In the genomic region with DNA sequence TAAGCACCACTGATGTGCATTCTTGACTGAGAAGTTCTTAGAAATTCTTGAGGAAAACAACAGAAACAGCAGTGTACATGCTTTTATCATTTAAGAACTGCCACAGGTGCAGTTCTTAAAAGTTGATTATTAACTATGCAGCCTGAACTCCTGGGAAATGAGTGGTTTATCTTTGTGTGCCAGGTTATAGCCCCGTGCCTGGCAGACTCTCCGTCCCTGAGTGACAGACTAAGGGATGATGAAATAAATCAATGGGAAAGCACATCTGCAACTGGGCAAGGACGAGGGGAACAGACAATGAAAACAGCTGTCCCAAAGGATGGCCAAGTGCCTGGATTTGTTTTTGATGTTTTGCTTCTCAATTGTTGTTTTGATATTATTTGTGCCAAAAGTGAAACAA, we compare ENCODE assay signal across 14 cellular contexts.
A peak's percentile ranks its signal among the peaks of the same experiment; 100 is the strongest.
DNase-seq lines count a peak whose midpoint lies in the region; ATAC-seq, FAIRE-seq and TF ChIP-seq lines count a peak whose summit lies in the region.
"Had no signal": no experiment of that assay in that cellular context is flagged by ENCODE, and none has a peak within 500 bp of the region (broad histone marks: within the 10 kb centered on the region; RNA-seq: fewer than 3 reads in every experiment).

No MANE protein-coding gene starts in this region.

- no peaks in the 10 kb centered on the region for H3K79me1 ChIP-seq in H1 (ENCODE audit: low read depth, low read length)

- H3K4me1 Mint-ChIP-seq in activated CD8-positive, alpha-beta memory T cell treated with anti-CD3 and anti-CD28 coated beads, Interleukin-2, amount 10 ng/mL, durations not matched to agents 7 days and 5 days, result peaks cover 5% of the 10 kb centered on the region
- H3K4me1 Mint-ChIP-seq: activated naive CD8-positive, alpha-beta T cell treated with anti-CD3 and anti-CD28 coated beads for 36 hours; mesothelial cell of epicardium had no signal

- TF ChIP-seq POLR2A in H1 (IDR thresholded peaks at IDR 0.05; ENCODE audit: control extremely low read depth in 1 of 2, low read depth in 2 of 2, low read length in 2 of 2) (no peak), upper lobe of left lung (IDR thresholded peaks at IDR 0.05) (no peak)

- H3K27ac ChIP-seq in H1 (ENCODE audit: low read depth, low read length), result no peak overlapping the region
- peak overlapping the region; percentile 28 to 35 for H3K27ac ChIP-seq in lung (ENCODE audit: low read depth in 1 of 2, low read length in 1 of 2)
- H3K27ac ChIP-seq in upper lobe of left lung, result peak overlapping the region; percentile 23 to 60 (median 40)
- H3K27ac ChIP-seq: right atrium auricular region had no signal

- ATAC-seq in activated CD8-positive, alpha-beta memory T cell treated with anti-CD3 and anti-CD28 coated beads, Interleukin-2, amount 10 ng/mL, durations not matched to agents 7 days and 5 days, result no peak
- ATAC-seq in lung (ENCODE audit: insufficient read depth, low FRiP score) (no peak), upper lobe of left lung (ENCODE audit: low FRiP score in 2 of 2) (no peak), GM21786 (IDR thresholded peaks at IDR 0.05; ENCODE audit: unreplicated experiment) (no peak)

- H3K9me3 Mint-ChIP-seq in activated CD8-positive, alpha-beta memory T cell treated with anti-CD3 and anti-CD28 coated beads, Interleukin-2, amount 10 ng/mL, durations not matched to agents 7 days and 5 days (ENCODE audit: low read depth), result no peaks in the 10 kb centered on the region
- H3K9me3 Mint-ChIP-seq: activated naive CD8-positive, alpha-beta T cell treated with anti-CD3 and anti-CD28 coated beads for 36 hours; mesothelial cell of epicardium had no signal

- H3K9ac ChIP-seq in H1 (replicated peaks in 1 of 4; ENCODE audit: extremely low read depth in 1 of 4, low read depth in 3 of 4, low read length in 3 of 4), result peak overlapping the region in 1 of 4 experiments; percentile 40; a peak in 1 of 7 replicates

- H3K56ac ChIP-seq in H1 (replicated peaks; ENCODE audit: insufficient read length, low read depth, low read length), result no peak overlapping the region

- no peak overlapping the region for H2AK5ac ChIP-seq in H1 (ENCODE audit: low read depth, low read length)

- no peak overlapping the region for H4K8ac ChIP-seq in H1 (ENCODE audit: extremely low read depth, insufficient read depth, low read length)

- TF ChIP-seq CTCF in H1 (IDR thresholded peaks at IDR 0.05; ENCODE audit: control extremely low read depth in 1 of 3, insufficient read depth in 1 of 3, low read depth in 1 of 3, low read length in 3 of 3) (no peak), lung (IDR thresholded peaks at IDR 0.05; ENCODE audit: control extremely low read depth, extremely low read depth) (no peak), upper lobe of left lung (IDR thresholded peaks at IDR 0.05) (no peak)

- no peak overlapping the region for H3K23ac ChIP-seq in H1 (ENCODE audit: insufficient read length)

- POLR2A ChIA-PET in H1 (lab: Charles Lee; ENCODE audit: partially characterized antibody), result interaction anchor here (0.5 kb wide), 1 partner anchor 85 kb away, joined by 3 read pairs; the partner anchor contains the start of gene SPATA13

- no peak overlapping the region for H3K4ac ChIP-seq in H1 (replicated peaks; ENCODE audit: insufficient read length, low read depth, low read length)

- no peak for TF ChIP-seq RAD21 in H1 (IDR thresholded peaks at IDR 0.05 in 1 of 2, conservative IDR thresholded peaks at IDR 0.05 in 1 of 2; ENCODE audit: low read depth in 2 of 2, low read length in 2 of 2)

- H3K4me1 ChIP-seq in H1 (replicated peaks in 1 of 4; ENCODE audit: control insufficient read depth in 3 of 4, insufficient read depth in 4 of 4, low read length in 3 of 4) (peaks cover 0 to 7% (median 5%) of the 10 kb centered on the region in 4 experiments; a peak in 4 of 7 replicates), lung (ENCODE audit: control insufficient read depth in 2 of 2, insufficient read depth in 2 of 2, low read length in 2 of 2) (peaks cover 0 to 9% of the 10 kb centered on the region in 2 donors), upper lobe of left lung (peaks cover 18 to 33% (median 23%) of the 10 kb centered on the region in 4 donors)

- H3K79me2 ChIP-seq in H1 (ENCODE audit: control insufficient read depth in 1 of 2, insufficient read depth in 2 of 2, low read length in 2 of 2), result no peaks in the 10 kb centered on the region

- no peaks in the 10 kb centered on the region; the same call in 1 of the 2 replicates for H3K23me2 ChIP-seq in H1 (ENCODE audit: low read depth, low read length)

- H3K36me3 ChIP-seq in H1 (ENCODE audit: control insufficient read depth in 2 of 4, insufficient read depth in 4 of 4, low read length in 3 of 4) (no peaks in the 10 kb centered on the region), lung (ENCODE audit: control insufficient read depth in 2 of 2, insufficient read depth in 2 of 2, low read length in 2 of 2) (no peaks in the 10 kb centered on the region), upper lobe of left lung (no peaks in the 10 kb centered on the region)
- H3K36me3 ChIP-seq: right atrium auricular region had no signal

- no peak overlapping the region for H2BK12ac ChIP-seq in H1 (ENCODE audit: low read depth, low read length)

- no peaks in the 10 kb centered on the region for H3K27me3 ChIP-seq in H1 (replicated peaks in 1 of 4; ENCODE audit: control insufficient read depth in 3 of 4, extremely low read depth in 1 of 4, insufficient read depth in 3 of 4, low read length in 3 of 4)
- no peaks in the 10 kb centered on the region for H3K27me3 ChIP-seq in lung (ENCODE audit: control insufficient read depth, insufficient read depth)
- H3K27me3 ChIP-seq in upper lobe of left lung, result no peaks in the 10 kb centered on the region
- H3K27me3 ChIP-seq: right atrium auricular region had no signal

- H2BK120ac ChIP-seq in H1 (replicated peaks; ENCODE audit: low read depth, low read length), result no peak overlapping the region

- no peak for FAIRE-seq in H1 (lab: Jason Lieb, UNC)

- H4K5ac ChIP-seq in H1 (ENCODE audit: insufficient read length, low read depth, low read length), result no peak overlapping the region

- peaks cover 2% of the 10 kb centered on the region for H3K27me3 Mint-ChIP-seq in activated CD8-positive, alpha-beta memory T cell treated with anti-CD3 and anti-CD28 coated beads, Interleukin-2, amount 10 ng/mL, durations not matched to agents 7 days and 5 days

- H2BK20ac ChIP-seq in H1 (ENCODE audit: low read length), result 0 out of 2 replicates have a peak overlapping the region, but pooled peaks have one; percentile 22

- H4K91ac ChIP-seq in H1 (replicated peaks; ENCODE audit: insufficient read length, low read length), result no peak overlapping the region

- no peaks in the 10 kb centered on the region for H4K20me1 ChIP-seq in H1 (replicated peaks in 1 of 2; ENCODE audit: control insufficient read depth in 1 of 2, insufficient read depth in 2 of 2, low read length in 2 of 2)

- no peak overlapping the region for H3K4me2 ChIP-seq in H1 (ENCODE audit: insufficient read depth in 1 of 2, low read depth in 2 of 2, low read length in 2 of 2)

- H2AFZ ChIP-seq in H1 (ENCODE audit: low read length), result peak overlapping the region; percentile 42; the same call in 1 of the 2 replicates

- H3K14ac ChIP-seq in H1 (ENCODE audit: insufficient read length), result no peak overlapping the region

- no peak for TF ChIP-seq EP300 in H1 (IDR thresholded peaks at IDR 0.05; ENCODE audit: borderline replicate concordance in 1 of 2, low read depth in 2 of 2, low read length in 2 of 2)
- TF ChIP-seq EP300 in upper lobe of left lung (IDR thresholded peaks at IDR 0.05), result no peak

- H2BK15ac ChIP-seq in H1 (ENCODE audit: low read length), result no peak overlapping the region; the same call in 1 of the 2 replicates

- H3K18ac ChIP-seq in H1 (ENCODE audit: extremely low read depth, low read length), result no peak overlapping the region

- H3K4me3 ChIP-seq in H1 (ENCODE audit: extremely low read depth in 1 of 4, insufficient read depth in 2 of 4, low read depth in 3 of 4, low read length in 4 of 4) (no peak overlapping the region), lung (no peak overlapping the region), upper lobe of left lung (peak overlapping the region in 1 of 4 donors; percentile 11)
- H3K4me3 ChIP-seq: right atrium auricular region had no signal

- H3K4me3 Mint-ChIP-seq in activated CD8-positive, alpha-beta memory T cell treated with anti-CD3 and anti-CD28 coated beads, Interleukin-2, amount 10 ng/mL, durations not matched to agents 7 days and 5 days, result peak overlapping the region; percentile 40
- H3K4me3 Mint-ChIP-seq: activated naive CD8-positive, alpha-beta T cell treated with anti-CD3 and anti-CD28 coated beads for 36 hours; mesothelial cell of epicardium had no signal

- H2BK5ac ChIP-seq in H1 (ENCODE audit: low read depth, low read length), result no peak overlapping the region

- H3K36me3 Mint-ChIP-seq in activated CD8-positive, alpha-beta memory T cell treated with anti-CD3 and anti-CD28 coated beads, Interleukin-2, amount 10 ng/mL, durations not matched to agents 7 days and 5 days, result no peaks in the 10 kb centered on the region
- H3K36me3 Mint-ChIP-seq: activated naive CD8-positive, alpha-beta T cell treated with anti-CD3 and anti-CD28 coated beads for 36 hours; mesothelial cell of epicardium had no signal

- DNase-seq in activated CD8-positive, alpha-beta memory T cell treated with anti-CD3 and anti-CD28 coated beads, Interleukin-2, amount 10 ng/mL, durations not matched to agents 7 days and 5 days, result no peak
- DNase-seq in activated CD8-positive, alpha-beta memory T cell treated with anti-CD3 and anti-CD28 coated beads, Interleukin-2, amount 50 U/mL, for 4 hours, result no peak
- DNase-seq in H1 (ENCODE audit: low read depth in 1 of 2, low spot score in 2 of 2) (no peak), lung (ENCODE audit: low spot score) (no peak), upper lobe of left lung (peak in 1 of 2 donors; percentile 41), retina (no peak), cerebellar nuclear complex (lab: John Stamatoyannopoulos, UW) (no peak)
- DNase-seq: activated naive CD8-positive, alpha-beta T cell treated with anti-CD3 and anti-CD28 coated beads for 36 hours; DMS 273 treated with DMSO at 0.1 percent for 48 hours; NCI-H446; T-helper 9 cell had no signal

- 84% methylated on average over 3 of the region's 3 CpGs; no CpG with 5 or more reads in 1 of the 2 experiments for WGBS in H1 (ENCODE audit: extremely low coverage in 1 of 2, insufficient coverage in 1 of 2, insufficient read length in 1 of 2, insufficient replicate concordance in 2 of 2, low coverage in 1 of 2, low lambda C conversion rate in 2 of 2, missing lambda C conversion rate in 1 of 2), 2 experiments
- 35 to 65% methylated on average over 3 of the region's 3 CpGs for WGBS in lung, 2 donors
- WGBS in upper lobe of left lung, 2 donors, result 20 to 22% methylated on average over 3 of the region's 3 CpGs

- no peak overlapping the region for H3K27ac Mint-ChIP-seq in activated CD8-positive, alpha-beta memory T cell treated with anti-CD3 and anti-CD28 coated beads, Interleukin-2, amount 10 ng/mL, durations not matched to agents 7 days and 5 days
- H3K27ac Mint-ChIP-seq: activated naive CD8-positive, alpha-beta T cell treated with anti-CD3 and anti-CD28 coated beads for 36 hours; mesothelial cell of epicardium had no signal

- CTCF ChIA-PET in activated CD8-positive, alpha-beta memory T cell treated with anti-CD3 and anti-CD28 coated beads, Interleukin-2, amount 10 ng/mL, durations not matched to agents 7 days and 5 days (lab: Charles Lee), result no interaction called here
- CTCF ChIA-PET in H1 (lab: Charles Lee; ENCODE audit: partially characterized antibody), result interaction anchor here (0.5 kb wide), 1 partner anchor 39 kb away, joined by 4 read pairs; no protein-coding TSS in a partner anchor

- no peaks in the 10 kb centered on the region for H3K9me3 ChIP-seq in H1 (ENCODE audit: insufficient read depth in 2 of 2, low read depth in 1 of 2, low read length in 1 of 2)
- no peaks in the 10 kb centered on the region for H3K9me3 ChIP-seq in lung (ENCODE audit: control insufficient read depth in 2 of 2, insufficient read depth in 1 of 2, low read length in 1 of 2)
- no peaks in the 10 kb centered on the region for H3K9me3 ChIP-seq in upper lobe of left lung
- H3K9me3 ChIP-seq: right atrium auricular region had no signal
